26 cellular contexts compared by ENCODE assay signal in the genomic region with DNA sequence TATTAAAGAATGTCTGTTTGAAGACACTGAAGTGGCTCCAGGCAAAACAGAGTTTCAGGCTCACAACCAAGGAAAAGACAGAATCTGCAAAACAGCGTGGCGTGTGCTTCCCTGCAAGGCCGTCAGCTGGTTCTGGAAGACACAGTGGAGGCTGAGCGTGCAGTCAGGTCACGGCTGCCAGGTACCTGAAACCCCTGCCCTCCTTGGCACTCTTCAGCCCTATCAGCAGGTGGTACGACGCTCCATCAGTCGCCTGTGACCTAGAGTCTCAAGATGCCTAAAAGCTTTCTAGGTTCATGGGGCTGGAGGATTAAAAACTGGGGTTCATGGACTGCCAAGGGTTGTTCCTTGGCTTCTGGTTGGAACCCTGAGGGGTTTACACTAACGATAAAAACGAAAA.
"Had no signal": no experiment of that assay in that cellular context is flagged by ENCODE, and none has a peak within 500 bp of the region (broad histone marks: within the 10 kb centered on the region; RNA-seq: fewer than 3 reads in every experiment).

No MANE protein-coding gene starts in this region.

- H3K36me3 ChIP-seq: left lung, pancreas, prostate gland, tibial artery, uterus had no signal

- DNase-seq: hippocampal formation; left colon; left lung; mesendoderm; naive B cell; natural killer cell; nucleus accumbens; retina; stimulated activated CD4-positive, alpha-beta T cell treated with anti-CD3 and anti-CD28 coated beads, Interleukin-12 subunit alpha, Interleukin-12 subunit beta, amount 100 ng/mL, for 4 hours; stimulated activated CD4-positive, alpha-beta T cell treated with anti-CD3 and anti-CD28 coated beads, Interleukin-15, amount 100 ng/mL, for 24 hours; stimulated activated CD4-positive, alpha-beta T cell treated with anti-CD3 and anti-CD28 coated beads, Interleukin-2, amount 100 ng/mL, for 24 hours; stimulated activated CD4-positive, alpha-beta T cell treated with anti-CD3 and anti-CD28 coated beads, Interleukin-4, amount 100 ng/mL, for 1 hour; stimulated activated naive B cell treated with anti-CD40 and anti-IgM and Interleukin-4, amounts not matched to agents 10 μg/mL and 1 μg/mL and 100 μg/mL, for 72 hours; stimulated activated naive CD8-positive, alpha-beta T cell treated with anti-CD3 and anti-CD28 coated beads, Interleukin-15, Interleukin-2, amounts not matched to agents 100 U/mL and 50 U/mL, for 24 hours; stomach; testis; tibial artery; trophoblast cell; uterus had no signal

- H3K9me3 ChIP-seq: left lung, pancreas, prostate gland, stomach, testis, tibial artery, uterus had no signal

- H3K4me1 ChIP-seq: left lung, pancreas, prostate gland, stomach, testis, tibial artery, uterus had no signal

- FAIRE-seq: keratinocyte, pancreas had no signal

- H3K27ac ChIP-seq: left lung, pancreas, prostate gland, skin epidermis, stomach, testis, tibial artery, uterus had no signal

- ATAC-seq: left colon; left lung; natural killer cell; pancreas; right cardiac atrium; sciatic nerve; stimulated activated naive B cell treated with anti-CD40 and anti-IgM and Interleukin-4, amounts not matched to agents 10 μg/mL and 1 μg/mL and 100 μg/mL, for 72 hours; stimulated activated naive CD8-positive, alpha-beta T cell treated with anti-CD3 and anti-CD28 coated beads, Interleukin-15, Interleukin-2, amounts not matched to agents 100 U/mL and 50 U/mL, for 24 hours had no signal

- H3K4me3 ChIP-seq: left lung, lung, pancreas, prostate gland, skin epidermis, stomach, testis, tibial artery, uterus had no signal

- H3K27me3 ChIP-seq: left lung, pancreas, stomach, testis, tibial artery, uterus had no signal
